16 cellular contexts compared by ENCODE assay signal in genomic region chr16:16037970-16038369, GRCh38.
A peak's percentile ranks its signal among the peaks of the same experiment; 100 is the strongest.
DNase-seq lines count a peak whose midpoint lies in the region; ATAC-seq, FAIRE-seq and TF ChIP-seq lines count a peak whose summit lies in the region.
"Had no signal": no experiment of that assay in that cellular context is flagged by ENCODE, and none has a peak within 500 bp of the region (broad histone marks: within the 10 kb centered on the region; RNA-seq: fewer than 3 reads in every experiment).

No MANE protein-coding gene starts in this region.

- CTCF ChIA-PET in K562 (lab: Yijun Ruan, JAX; ENCODE audit: low intra/inter-chr PET ratio) = no interaction called here

- FAIRE-seq in K562 (lab: Jason Lieb, UNC) = no peak
- FAIRE-seq: A204.1, GM19239 had no signal

- H3K36me3 ChIP-seq in K562 (ENCODE audit: control insufficient read depth, insufficient read depth, low read length) = peaks cover 70% of the 10 kb centered on the region; the same call in 2 of the 3 replicates
- peaks cover 30 to 62% (median 43%) of the 10 kb centered on the region in 3 donors for H3K36me3 ChIP-seq in tibial artery

- TF ChIP-seq CTCF in HFFc6 (IDR thresholded peaks at IDR 0.05) = no peak
- no peak for TF ChIP-seq CTCF in K562 (IDR thresholded peaks at IDR 0.05 in 2 of 3, conservative IDR thresholded peaks at IDR 0.05 in 1 of 3; ENCODE audit: insufficient read depth in 2 of 3, low read depth in 1 of 3, low read length in 3 of 3)
- TF ChIP-seq CTCF in tibial artery (IDR thresholded peaks at IDR 0.05) = no peak

- H3K4me1 Mint-ChIP-seq in activated naive CD8-positive, alpha-beta T cell treated with anti-CD3 and anti-CD28 coated beads, Interleukin-2, amount 50 U/mL, for 24 hours = peaks cover 21% of the 10 kb centered on the region
- peaks cover 18% of the 10 kb centered on the region for H3K4me1 Mint-ChIP-seq in activated naive CD8-positive, alpha-beta T cell treated with anti-CD3 and anti-CD28 coated beads for 36 hours
- H3K4me1 Mint-ChIP-seq in HFFc6 (ENCODE audit: low read depth) = peaks cover 11% of the 10 kb centered on the region; the same call in 1 of the 2 replicates

- POLR2A ChIA-PET in K562 (lab: Yijun Ruan, JAX) = interaction anchor here (0.7 to 2.4 kb wide), 2 partner anchors 16 to 24 kb away, joined by 5 to 10 read pairs; no protein-coding TSS in a partner anchor

- in situ Hi-C loops in K562 (cut with MboI) = no loop called here

- no peaks in the 10 kb centered on the region for H3K27me3 ChIP-seq in K562 (ENCODE audit: control insufficient read depth in 2 of 2, insufficient read depth in 2 of 2, low read length in 2 of 2)
- no peaks in the 10 kb centered on the region for H3K27me3 ChIP-seq in tibial artery

- no peaks in the 10 kb centered on the region for H3K27me3 Mint-ChIP-seq in activated naive CD8-positive, alpha-beta T cell treated with anti-CD3 and anti-CD28 coated beads, Interleukin-2, amount 50 U/mL, for 24 hours
- H3K27me3 Mint-ChIP-seq in activated naive CD8-positive, alpha-beta T cell treated with anti-CD3 and anti-CD28 coated beads for 36 hours = no peaks in the 10 kb centered on the region
- H3K27me3 Mint-ChIP-seq in HFFc6 (ENCODE audit: insufficient read depth) = no peaks in the 10 kb centered on the region; the same call in 1 of the 2 replicates
- H3K27me3 Mint-ChIP-seq: B cell had no signal

- H2AFZ ChIP-seq in K562 (ENCODE audit: low read depth, low read length) = no peak overlapping the region

- H3K36me3 Mint-ChIP-seq in activated naive CD8-positive, alpha-beta T cell treated with anti-CD3 and anti-CD28 coated beads, Interleukin-2, amount 50 U/mL, for 24 hours (ENCODE audit: low read depth) = peaks cover 49% of the 10 kb centered on the region
- peaks cover 35% of the 10 kb centered on the region for H3K36me3 Mint-ChIP-seq in activated naive CD8-positive, alpha-beta T cell treated with anti-CD3 and anti-CD28 coated beads for 36 hours
- H3K36me3 Mint-ChIP-seq in HFFc6 (ENCODE audit: low read depth) = peaks cover 35% of the 10 kb centered on the region

- no peak for TF ChIP-seq POLR2A in K562 (conservative IDR thresholded peaks at IDR 0.05)

- no peaks in the 10 kb centered on the region for H4K20me1 ChIP-seq in K562 (replicated peaks; ENCODE audit: control insufficient read depth, insufficient read depth, low read length)

- TF ChIP-seq RAD21 in K562 (CRISPR knock-in tag; conservative IDR thresholded peaks at IDR 0.05 in 1 of 2, IDR thresholded peaks at IDR 0.05 in 1 of 2) = no peak

- H3K9ac ChIP-seq in K562 (ENCODE audit: insufficient read depth in 1 of 2, low read depth in 2 of 2, low read length in 2 of 2) = no peak overlapping the region

- H3K27ac ChIP-seq in K562 (ENCODE audit: extremely low read depth, low read depth, low read length) (no peak overlapping the region), tibial artery (no peak overlapping the region)
- H3K27ac ChIP-seq: HL-60 had no signal

- no peak overlapping the region for H3K4me3 Mint-ChIP-seq in activated naive CD8-positive, alpha-beta T cell treated with anti-CD3 and anti-CD28 coated beads, Interleukin-2, amount 50 U/mL, for 24 hours
- H3K4me3 Mint-ChIP-seq in activated naive CD8-positive, alpha-beta T cell treated with anti-CD3 and anti-CD28 coated beads for 36 hours = no peak overlapping the region
- H3K4me3 Mint-ChIP-seq in HFFc6 = no peak overlapping the region
- H3K4me3 Mint-ChIP-seq: B cell had no signal

- H3K9me3 Mint-ChIP-seq in activated naive CD8-positive, alpha-beta T cell treated with anti-CD3 and anti-CD28 coated beads, Interleukin-2, amount 50 U/mL, for 24 hours = no peaks in the 10 kb centered on the region
- no peaks in the 10 kb centered on the region for H3K9me3 Mint-ChIP-seq in activated naive CD8-positive, alpha-beta T cell treated with anti-CD3 and anti-CD28 coated beads for 36 hours
- H3K9me3 Mint-ChIP-seq in HFFc6 = no peaks in the 10 kb centered on the region

- peak overlapping the region; percentile 2 for H3K27ac Mint-ChIP-seq in activated naive CD8-positive, alpha-beta T cell treated with anti-CD3 and anti-CD28 coated beads, Interleukin-2, amount 50 U/mL, for 24 hours
- H3K27ac Mint-ChIP-seq in activated naive CD8-positive, alpha-beta T cell treated with anti-CD3 and anti-CD28 coated beads for 36 hours = no peak overlapping the region
- H3K27ac Mint-ChIP-seq in HFFc6 = peak overlapping the region; percentile 17; the same call in 1 of the 2 replicates

- H3K9me1 ChIP-seq in K562 (ENCODE audit: control insufficient read depth, insufficient read depth, low read length) = peaks cover 4% of the 10 kb centered on the region

- H3K4me3 ChIP-seq in K562 = no peak overlapping the region
- H3K4me3 ChIP-seq in tibial artery = no peak overlapping the region
- H3K4me3 ChIP-seq: HAP-1 had no signal

- intact Hi-C loops in K562 (cut with micrococcal nuclease) = no loop called here
- intact Hi-C loops in tibial artery (cut with DNase I; ENCODE audit: low total_unique reads) = no loop called here

- 100% methylated on average over 1 of the region's 1 CpG for WGBS in K562 (ENCODE audit: insufficient coverage, low coverage, missing lambda C conversion rate)

- no peak for TF ChIP-seq EP300 in K562 (IDR thresholded peaks at IDR 0.05; ENCODE audit: low read length)

- H3K4me1 ChIP-seq in K562 (replicated peaks in 1 of 2; ENCODE audit: control insufficient read depth in 2 of 2, insufficient read depth in 2 of 2, low read length in 2 of 2) (peaks cover 0 to 2% of the 10 kb centered on the region in 2 experiments; a peak in 2 of 5 replicates), tibial artery (peaks cover 0 to 11% (median 6%) of the 10 kb centered on the region in 4 donors)
- H3K4me1 ChIP-seq: HAP-1 had no signal

- no peaks in the 10 kb centered on the region for H3K9me3 ChIP-seq in K562 (replicated peaks; ENCODE audit: control insufficient read depth, insufficient read depth, low read depth, low read length)
- no peaks in the 10 kb centered on the region for H3K9me3 ChIP-seq in tibial artery
- H3K9me3 ChIP-seq: HAP-1 had no signal

- DNase-seq in activated naive CD8-positive, alpha-beta T cell treated with anti-CD3 and anti-CD28 coated beads, Interleukin-2, amount 50 U/mL, for 24 hours = no peak
- DNase-seq in activated naive CD8-positive, alpha-beta T cell treated with anti-CD3 and anti-CD28 coated beads for 36 hours = no peak
- DNase-seq in HFFc6 (no peak), K562 (ENCODE audit: extremely low read depth in 1 of 4, low spot score in 3 of 4) (no peak), HK-2 (ENCODE audit: unreplicated experiment) (no peak), NCI-H510A treated with DMSO at 0.1 percent for 48 hours (lab: John Stamatoyannopoulos, UW) (no peak), tibial artery (no peak)
- DNase-seq: C1 segment of cervical spinal cord, DMS53, GF-D8, GOT3 had no signal

- H3K4me2 ChIP-seq in K562 (ENCODE audit: insufficient read depth, low read length) = no peak overlapping the region

- H3K79me2 ChIP-seq in K562 (ENCODE audit: control insufficient read depth, insufficient read depth, low read length) = no peaks in the 10 kb centered on the region

- ATAC-seq in activated naive CD8-positive, alpha-beta T cell treated with anti-CD3 and anti-CD28 coated beads, Interleukin-2, amount 50 U/mL, for 24 hours = no peak
- ATAC-seq in K562 = no peak

- BruUV-seq in K562 (replicated peaks; lab: Mats Ljungman, UMichigan) = no TSS peak

TF ChIP-seq in K562, 482 proteins besides CTCF, POLR2A, EP300 and RAD21:
- TF ChIP-seq TFE3 (CRISPR knock-in tag; IDR thresholded peaks at IDR 0.05) (peak; percentile 29; the same call in 1 of the 2 replicates), ATF6 (CRISPR knock-in tag; IDR thresholded peaks at IDR 0.05) (no peak), U2AF2 (optimal IDR thresholded peaks at IDR 0.05; ENCODE audit: low read depth, low read length) (no peak)
